1 cellular context compared by ENCODE assay signal in the genomic region with DNA sequence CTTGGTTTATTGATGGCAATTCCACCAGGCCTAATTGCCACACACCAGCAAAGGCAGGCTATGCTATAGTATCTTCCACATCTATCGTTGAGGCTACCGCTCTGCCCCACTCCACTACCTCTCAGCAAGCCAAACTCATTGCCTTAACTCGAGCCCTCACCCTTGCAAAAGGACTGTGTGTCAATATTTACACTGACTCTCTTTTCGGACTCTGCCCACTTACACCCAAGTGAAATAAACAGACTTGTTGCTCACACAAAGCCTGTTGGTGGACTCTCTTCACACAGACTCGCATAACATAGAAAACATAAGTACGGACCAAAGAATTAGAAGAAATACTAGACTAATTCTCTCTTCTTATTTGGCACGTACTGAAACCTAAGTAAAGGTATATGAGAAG.
A peak's percentile ranks its signal among the peaks of the same experiment; 100 is the strongest.
TF ChIP-seq lines count a peak whose summit lies in the region.

No MANE protein-coding gene starts in this region.

TF ChIP-seq in HepG2, 621 proteins besides CTCF, POLR2A, EP300 and RAD21 (continued from another document and continues in another):
- TF ChIP-seq, protein P1, sequence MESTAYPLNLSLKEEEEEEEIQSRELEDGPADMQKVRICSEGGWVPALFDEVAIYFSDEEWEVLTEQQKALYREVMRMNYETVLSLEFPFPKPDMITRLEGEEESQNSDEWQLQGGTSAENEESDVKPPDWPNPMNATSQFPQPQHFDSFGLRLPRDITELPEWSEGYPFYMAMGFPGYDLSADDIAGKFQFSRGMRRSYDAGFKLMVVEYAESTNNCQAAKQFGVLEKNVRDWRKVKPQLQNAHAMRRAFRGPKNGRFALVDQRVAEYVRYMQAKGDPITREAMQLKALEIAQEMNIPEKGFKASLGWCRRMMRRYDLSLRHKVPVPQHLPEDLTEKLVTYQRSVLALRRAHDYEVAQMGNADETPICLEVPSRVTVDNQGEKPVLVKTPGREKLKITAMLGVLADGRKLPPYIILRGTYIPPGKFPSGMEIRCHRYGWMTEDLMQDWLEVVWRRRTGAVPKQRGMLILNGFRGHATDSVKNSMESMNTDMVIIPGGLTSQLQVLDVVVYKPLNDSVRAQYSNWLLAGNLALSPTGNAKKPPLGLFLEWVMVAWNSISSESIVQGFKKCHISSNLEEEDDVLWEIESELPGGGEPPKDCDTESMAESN (CRISPR knock-in tag; conservative IDR thresholded peaks at IDR 0.05), result peak; percentile 71; the same call in 1 of the 2 replicates
- TF ChIP-seq ZNF557 (CRISPR knock-in tag; IDR thresholded peaks at IDR 0.05), result 0 out of 2 replicates have a peak, but pooled peaks have one; percentile 27
- TF ChIP-seq PHF8 (CRISPR knock-in tag; IDR thresholded peaks at IDR 0.05), result peak; percentile 39
- TF ChIP-seq, protein P2, sequence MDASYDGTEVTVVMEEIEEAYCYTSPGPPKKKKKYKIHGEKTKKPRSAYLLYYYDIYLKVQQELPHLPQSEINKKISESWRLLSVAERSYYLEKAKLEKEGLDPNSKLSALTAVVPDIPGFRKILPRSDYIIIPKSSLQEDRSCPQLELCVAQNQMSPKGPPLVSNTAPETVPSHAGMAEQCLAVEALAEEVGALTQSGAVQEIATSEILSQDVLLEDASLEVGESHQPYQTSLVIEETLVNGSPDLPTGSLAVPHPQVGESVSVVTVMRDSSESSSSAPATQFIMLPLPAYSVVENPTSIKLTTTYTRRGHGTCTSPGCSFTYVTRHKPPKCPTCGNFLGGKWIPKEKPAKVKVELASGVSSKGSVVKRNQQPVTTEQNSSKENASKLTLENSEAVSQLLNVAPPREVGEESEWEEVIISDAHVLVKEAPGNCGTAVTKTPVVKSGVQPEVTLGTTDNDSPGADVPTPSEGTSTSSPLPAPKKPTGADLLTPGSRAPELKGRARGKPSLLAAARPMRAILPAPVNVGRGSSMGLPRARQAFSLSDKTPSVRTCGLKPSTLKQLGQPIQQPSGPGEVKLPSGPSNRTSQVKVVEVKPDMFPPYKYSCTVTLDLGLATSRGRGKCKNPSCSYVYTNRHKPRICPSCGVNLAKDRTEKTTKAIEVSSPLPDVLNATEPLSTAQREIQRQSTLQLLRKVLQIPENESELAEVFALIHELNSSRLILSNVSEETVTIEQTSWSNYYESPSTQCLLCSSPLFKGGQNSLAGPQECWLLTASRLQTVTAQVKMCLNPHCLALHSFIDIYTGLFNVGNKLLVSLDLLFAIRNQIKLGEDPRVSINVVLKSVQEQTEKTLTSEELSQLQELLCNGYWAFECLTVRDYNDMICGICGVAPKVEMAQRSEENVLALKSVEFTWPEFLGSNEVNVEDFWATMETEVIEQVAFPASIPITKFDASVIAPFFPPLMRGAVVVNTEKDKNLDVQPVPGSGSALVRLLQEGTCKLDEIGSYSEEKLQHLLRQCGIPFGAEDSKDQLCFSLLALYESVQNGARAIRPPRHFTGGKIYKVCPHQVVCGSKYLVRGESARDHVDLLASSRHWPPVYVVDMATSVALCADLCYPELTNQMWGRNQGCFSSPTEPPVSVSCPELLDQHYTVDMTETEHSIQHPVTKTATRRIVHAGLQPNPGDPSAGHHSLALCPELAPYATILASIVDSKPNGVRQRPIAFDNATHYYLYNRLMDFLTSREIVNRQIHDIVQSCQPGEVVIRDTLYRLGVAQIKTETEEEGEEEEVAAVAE (CRISPR knock-in tag; IDR thresholded peaks at IDR 0.05; ENCODE audit: borderline replicate concordance), result 0 out of 2 replicates have a peak, but pooled peaks have one; percentile 41
- TF ChIP-seq FOXA1 (IDR thresholded peaks at IDR 0.05), result peak; percentile 97
- TF ChIP-seq FOXA1 (CRISPR knock-in tag; IDR thresholded peaks at IDR 0.05), result peak; percentile 99
- 0 out of 2 replicates have a peak, but pooled peaks have one; percentile 42 for TF ChIP-seq KMT2A (CRISPR knock-in tag; IDR thresholded peaks at IDR 0.05)
- TF ChIP-seq, protein P3, sequence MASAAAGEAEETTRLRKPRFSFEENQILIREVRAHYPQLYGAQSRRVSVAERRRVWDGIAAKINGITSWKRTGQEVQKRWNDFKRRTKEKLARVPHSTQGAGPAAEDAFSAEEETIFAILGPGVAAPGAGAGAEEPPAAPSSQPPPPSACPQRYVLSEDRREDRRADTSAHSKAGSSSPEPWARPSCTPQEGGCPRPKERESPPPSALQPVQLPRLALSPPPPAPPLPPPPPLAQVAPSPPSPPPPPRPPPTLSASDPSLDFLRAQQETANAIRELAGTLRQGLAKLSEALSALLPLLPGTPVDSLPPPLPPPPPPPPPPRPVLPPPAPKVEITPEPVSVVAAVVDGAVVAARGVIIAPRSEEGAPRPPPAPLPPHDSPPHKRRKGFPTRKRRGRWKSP (CRISPR knock-in tag; IDR thresholded peaks at IDR 0.05), result 0 out of 2 replicates have a peak, but pooled peaks have one; percentile 37
- peak; percentile 41; the same call in 1 of the 2 replicates for TF ChIP-seq ZFY (CRISPR knock-in tag; IDR thresholded peaks at IDR 0.05)
- TF ChIP-seq, protein P4, sequence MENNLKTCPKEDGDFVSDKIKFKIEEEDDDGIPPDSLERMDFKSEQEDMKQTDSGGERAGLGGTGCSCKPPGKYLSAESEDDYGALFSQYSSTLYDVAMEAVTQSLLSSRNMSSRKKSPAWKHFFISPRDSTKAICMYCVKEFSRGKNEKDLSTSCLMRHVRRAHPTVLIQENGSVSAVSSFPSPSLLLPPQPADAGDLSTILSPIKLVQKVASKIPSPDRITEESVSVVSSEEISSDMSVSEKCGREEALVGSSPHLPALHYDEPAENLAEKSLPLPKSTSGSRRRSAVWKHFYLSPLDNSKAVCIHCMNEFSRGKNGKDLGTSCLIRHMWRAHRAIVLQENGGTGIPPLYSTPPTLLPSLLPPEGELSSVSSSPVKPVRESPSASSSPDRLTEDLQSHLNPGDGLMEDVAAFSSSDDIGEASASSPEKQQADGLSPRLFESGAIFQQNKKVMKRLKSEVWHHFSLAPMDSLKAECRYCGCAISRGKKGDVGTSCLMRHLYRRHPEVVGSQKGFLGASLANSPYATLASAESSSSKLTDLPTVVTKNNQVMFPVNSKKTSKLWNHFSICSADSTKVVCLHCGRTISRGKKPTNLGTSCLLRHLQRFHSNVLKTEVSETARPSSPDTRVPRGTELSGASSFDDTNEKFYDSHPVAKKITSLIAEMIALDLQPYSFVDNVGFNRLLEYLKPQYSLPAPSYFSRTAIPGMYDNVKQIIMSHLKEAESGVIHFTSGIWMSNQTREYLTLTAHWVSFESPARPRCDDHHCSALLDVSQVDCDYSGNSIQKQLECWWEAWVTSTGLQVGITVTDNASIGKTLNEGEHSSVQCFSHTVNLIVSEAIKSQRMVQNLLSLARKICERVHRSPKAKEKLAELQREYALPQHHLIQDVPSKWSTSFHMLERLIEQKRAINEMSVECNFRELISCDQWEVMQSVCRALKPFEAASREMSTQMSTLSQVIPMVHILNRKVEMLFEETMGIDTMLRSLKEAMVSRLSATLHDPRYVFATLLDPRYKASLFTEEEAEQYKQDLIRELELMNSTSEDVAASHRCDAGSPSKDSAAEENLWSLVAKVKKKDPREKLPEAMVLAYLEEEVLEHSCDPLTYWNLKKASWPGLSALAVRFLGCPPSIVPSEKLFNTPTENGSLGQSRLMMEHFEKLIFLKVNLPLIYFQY (CRISPR knock-in tag; IDR thresholded peaks at IDR 0.05; ENCODE audit: borderline replicate concordance), result peak; percentile 41; the same call in 1 of the 2 replicates
- peak; percentile 96 for TF ChIP-seq HDAC2 (CRISPR knock-in tag; IDR thresholded peaks at IDR 0.05)
- TF ChIP-seq AHR (CRISPR knock-in tag; IDR thresholded peaks at IDR 0.05), result peak; percentile 57; the same call in 1 of the 2 replicates
- TF ChIP-seq STAG1 (CRISPR knock-in tag; IDR thresholded peaks at IDR 0.05), result peak; percentile 25
- peak; percentile 79; the same call in 1 of the 2 replicates for TF ChIP-seq MIXL1 (CRISPR knock-in tag; IDR thresholded peaks at IDR 0.05)
- TF ChIP-seq GFI1 (CRISPR knock-in tag; IDR thresholded peaks at IDR 0.05; ENCODE audit: borderline replicate concordance), result peak; percentile 62; the same call in 1 of the 2 replicates
- TF ChIP-seq MIER2 (CRISPR knock-in tag; IDR thresholded peaks at IDR 0.05), result peak; percentile 80
- TF ChIP-seq, protein P5, sequence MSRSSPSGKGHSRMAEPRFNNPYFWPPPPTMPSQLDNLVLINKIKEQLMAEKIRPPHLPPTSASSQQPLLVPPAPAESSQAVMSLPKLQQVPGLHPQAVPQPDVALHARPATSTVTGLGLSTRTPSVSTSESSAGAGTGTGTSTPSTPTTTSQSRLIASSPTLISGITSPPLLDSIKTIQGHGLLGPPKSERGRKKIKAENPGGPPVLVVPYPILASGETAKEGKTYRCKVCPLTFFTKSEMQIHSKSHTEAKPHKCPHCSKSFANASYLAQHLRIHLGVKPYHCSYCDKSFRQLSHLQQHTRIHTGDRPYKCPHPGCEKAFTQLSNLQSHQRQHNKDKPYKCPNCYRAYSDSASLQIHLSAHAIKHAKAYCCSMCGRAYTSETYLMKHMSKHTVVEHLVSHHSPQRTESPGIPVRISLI (CRISPR knock-in tag; IDR thresholded peaks at IDR 0.05; ENCODE audit: borderline replicate concordance), result peak; percentile 75; the same call in 1 of the 2 replicates
- peak; percentile 100 for TF ChIP-seq KDM6A (CRISPR knock-in tag; IDR thresholded peaks at IDR 0.05; ENCODE audit: low read depth)
- TF ChIP-seq FOXJ3 (CRISPR knock-in tag; IDR thresholded peaks at IDR 0.05; ENCODE audit: borderline replicate concordance), result peak; percentile 96
- TF ChIP-seq, protein P6, sequence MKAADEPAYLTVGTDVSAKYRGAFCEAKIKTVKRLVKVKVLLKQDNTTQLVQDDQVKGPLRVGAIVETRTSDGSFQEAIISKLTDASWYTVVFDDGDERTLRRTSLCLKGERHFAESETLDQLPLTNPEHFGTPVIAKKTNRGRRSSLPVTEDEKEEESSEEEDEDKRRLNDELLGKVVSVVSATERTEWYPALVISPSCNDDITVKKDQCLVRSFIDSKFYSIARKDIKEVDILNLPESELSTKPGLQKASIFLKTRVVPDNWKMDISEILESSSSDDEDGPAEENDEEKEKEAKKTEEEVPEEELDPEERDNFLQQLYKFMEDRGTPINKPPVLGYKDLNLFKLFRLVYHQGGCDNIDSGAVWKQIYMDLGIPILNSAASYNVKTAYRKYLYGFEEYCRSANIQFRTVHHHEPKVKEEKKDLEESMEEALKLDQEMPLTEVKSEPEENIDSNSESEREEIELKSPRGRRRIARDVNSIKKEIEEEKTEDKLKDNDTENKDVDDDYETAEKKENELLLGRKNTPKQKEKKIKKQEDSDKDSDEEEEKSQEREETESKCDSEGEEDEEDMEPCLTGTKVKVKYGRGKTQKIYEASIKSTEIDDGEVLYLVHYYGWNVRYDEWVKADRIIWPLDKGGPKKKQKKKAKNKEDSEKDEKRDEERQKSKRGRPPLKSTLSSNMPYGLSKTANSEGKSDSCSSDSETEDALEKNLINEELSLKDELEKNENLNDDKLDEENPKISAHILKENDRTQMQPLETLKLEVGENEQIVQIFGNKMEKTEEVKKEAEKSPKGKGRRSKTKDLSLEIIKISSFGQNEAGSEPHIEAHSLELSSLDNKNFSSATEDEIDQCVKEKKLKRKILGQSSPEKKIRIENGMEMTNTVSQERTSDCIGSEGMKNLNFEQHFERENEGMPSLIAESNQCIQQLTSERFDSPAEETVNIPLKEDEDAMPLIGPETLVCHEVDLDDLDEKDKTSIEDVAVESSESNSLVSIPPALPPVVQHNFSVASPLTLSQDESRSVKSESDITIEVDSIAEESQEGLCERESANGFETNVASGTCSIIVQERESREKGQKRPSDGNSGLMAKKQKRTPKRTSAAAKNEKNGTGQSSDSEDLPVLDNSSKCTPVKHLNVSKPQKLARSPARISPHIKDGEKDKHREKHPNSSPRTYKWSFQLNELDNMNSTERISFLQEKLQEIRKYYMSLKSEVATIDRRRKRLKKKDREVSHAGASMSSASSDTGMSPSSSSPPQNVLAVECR (CRISPR knock-in tag; IDR thresholded peaks at IDR 0.05; ENCODE audit: borderline replicate concordance), result peak; percentile 67; the same call in 1 of the 2 replicates
- peak; percentile 94 for TF ChIP-seq FOXP1 (IDR thresholded peaks at IDR 0.05)
- TF ChIP-seq FOXP1 (CRISPR knock-in tag; IDR thresholded peaks at IDR 0.05), result peak; percentile 98
- TF ChIP-seq FOSL2 (CRISPR knock-in tag; IDR thresholded peaks at IDR 0.05), result peak; percentile 86
- peak; percentile 87 for TF ChIP-seq BCL6 (CRISPR knock-in tag; IDR thresholded peaks at IDR 0.05)
- peak; percentile 44 for TF ChIP-seq TAF1 (CRISPR knock-in tag; IDR thresholded peaks at IDR 0.05)
- peak; percentile 67; the same call in 1 of the 2 replicates for TF ChIP-seq ZFP37 (CRISPR knock-in tag; IDR thresholded peaks at IDR 0.05; ENCODE audit: borderline replicate concordance)
- TF ChIP-seq CBX5 (CRISPR knock-in tag; IDR thresholded peaks at IDR 0.05; ENCODE audit: borderline replicate concordance), result peak; percentile 91; the same call in 1 of the 2 replicates
- TF ChIP-seq JUN (CRISPR knock-in tag; IDR thresholded peaks at IDR 0.05), result peak; percentile 64; the same call in 1 of the 2 replicates
